Comparison of ENCODE assay signal across 10 cellular contexts in the genomic region with DNA sequence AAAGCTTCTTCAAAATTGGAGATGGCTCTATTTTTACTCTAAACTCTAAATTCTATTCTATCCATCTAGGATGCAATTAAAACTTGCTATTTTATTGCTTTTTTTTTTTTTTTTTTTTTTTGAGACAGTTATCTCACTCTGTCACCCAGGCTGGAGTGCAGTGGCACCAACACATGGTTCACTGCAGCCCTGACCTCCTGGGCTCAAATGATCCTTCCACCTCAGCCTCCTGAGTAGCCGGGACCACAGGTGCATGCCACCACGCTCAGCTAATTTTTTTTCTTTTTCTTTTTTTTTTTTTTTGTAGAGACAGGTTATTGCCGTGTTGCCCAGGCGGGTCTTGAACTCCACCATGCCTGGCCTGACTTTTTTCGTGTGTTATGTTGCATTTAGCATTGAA.
"Had no signal": no experiment of that assay in that cellular context is flagged by ENCODE, and none has a peak within 500 bp of the region (broad histone marks: within the 10 kb centered on the region; RNA-seq: fewer than 3 reads in every experiment).

No MANE protein-coding gene starts in this region.

- H3K4me1 Mint-ChIP-seq: GM23338 had no signal

- H2AFZ ChIP-seq: GM23338 had no signal

- H3K9me3 ChIP-seq: HAP-1 had no signal

- H3K27me3 Mint-ChIP-seq: IgD-negative memory B cell had no signal

- ATAC-seq: GM23338, HCT116, HepG2 had no signal

- H3K36me3 ChIP-seq: HAP-1 had no signal

- H3K27ac ChIP-seq: HL-60 had no signal

- FAIRE-seq: H1, HepG2 had no signal

- H3K4me2 ChIP-seq: GM23338 had no signal

- H3K4me3 ChIP-seq: GM23338, HAP-1 had no signal

- DNase-seq: H7, HFFc6, KG1 had no signal

- H3K4me3 Mint-ChIP-seq: GM23338, HFFc6, IgD-negative memory B cell had no signal

- H3K27ac Mint-ChIP-seq: GM23338, HFFc6, IgD-negative memory B cell had no signal

- H3K4me1 ChIP-seq: HAP-1 had no signal
